In genomic region chr2:163347982-163348842, GRCh38 we compare ENCODE assay signal across 2 cellular contexts.
TF ChIP-seq lines count a peak whose summit lies in the region.

No MANE protein-coding gene starts in this region.

TF ChIP-seq in HEK293, 187 proteins besides CTCF, POLR2A, EP300 and RAD21 (continued from another document and continues in another):
- TF ChIP-seq ZBTB10 (tag by site-specific recombination; IDR thresholded peaks at IDR 0.05) (0 out of 2 replicates have a peak, but pooled peaks have one; percentile 22), ZFP37 (tag by site-specific recombination; IDR thresholded peaks at IDR 0.05) (no peak), MZF1 (tag by site-specific recombination; IDR thresholded peaks at IDR 0.05; ENCODE audit: borderline replicate concordance) (peak; percentile 66; the same call in 1 of the 2 replicates), ZNF521 (tag by site-specific recombination; IDR thresholded peaks at IDR 0.05) (no peak), SP2 (tag by site-specific recombination; IDR thresholded peaks at IDR 0.05) (peak; percentile 60), ZBTB8A (tag by site-specific recombination; IDR thresholded peaks at IDR 0.05) (peak; percentile 21; the same call in 1 of the 2 replicates), ZNF701 (tag by site-specific recombination; IDR thresholded peaks at IDR 0.05) (no peak), SCRT1 (tag by site-specific recombination; IDR thresholded peaks at IDR 0.05; ENCODE audit: borderline replicate concordance) (no peak), GLIS2 (tag by site-specific recombination; IDR thresholded peaks at IDR 0.05) (peak; percentile 69), ZNF768 (tag by site-specific recombination; IDR thresholded peaks at IDR 0.05) (no peak), ZNF596 (tag by site-specific recombination; IDR thresholded peaks at IDR 0.05) (no peak), ZNF560 (tag by site-specific recombination; IDR thresholded peaks at IDR 0.05; ENCODE audit: borderline replicate concordance) (no peak), SP7 (tag by site-specific recombination; IDR thresholded peaks at IDR 0.05) (peak; percentile 78)
- TF ChIP-seq, protein P1, sequence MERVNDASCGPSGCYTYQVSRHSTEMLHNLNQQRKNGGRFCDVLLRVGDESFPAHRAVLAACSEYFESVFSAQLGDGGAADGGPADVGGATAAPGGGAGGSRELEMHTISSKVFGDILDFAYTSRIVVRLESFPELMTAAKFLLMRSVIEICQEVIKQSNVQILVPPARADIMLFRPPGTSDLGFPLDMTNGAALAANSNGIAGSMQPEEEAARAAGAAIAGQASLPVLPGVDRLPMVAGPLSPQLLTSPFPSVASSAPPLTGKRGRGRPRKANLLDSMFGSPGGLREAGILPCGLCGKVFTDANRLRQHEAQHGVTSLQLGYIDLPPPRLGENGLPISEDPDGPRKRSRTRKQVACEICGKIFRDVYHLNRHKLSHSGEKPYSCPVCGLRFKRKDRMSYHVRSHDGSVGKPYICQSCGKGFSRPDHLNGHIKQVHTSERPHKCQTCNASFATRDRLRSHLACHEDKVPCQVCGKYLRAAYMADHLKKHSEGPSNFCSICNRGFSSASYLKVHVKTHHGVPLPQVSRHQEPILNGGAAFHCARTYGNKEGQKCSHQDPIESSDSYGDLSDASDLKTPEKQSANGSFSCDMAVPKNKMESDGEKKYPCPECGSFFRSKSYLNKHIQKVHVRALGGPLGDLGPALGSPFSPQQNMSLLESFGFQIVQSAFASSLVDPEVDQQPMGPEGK (tag by site-specific recombination; IDR thresholded peaks at IDR 0.05): peak; percentile 76
- TF ChIP-seq, protein P2, sequence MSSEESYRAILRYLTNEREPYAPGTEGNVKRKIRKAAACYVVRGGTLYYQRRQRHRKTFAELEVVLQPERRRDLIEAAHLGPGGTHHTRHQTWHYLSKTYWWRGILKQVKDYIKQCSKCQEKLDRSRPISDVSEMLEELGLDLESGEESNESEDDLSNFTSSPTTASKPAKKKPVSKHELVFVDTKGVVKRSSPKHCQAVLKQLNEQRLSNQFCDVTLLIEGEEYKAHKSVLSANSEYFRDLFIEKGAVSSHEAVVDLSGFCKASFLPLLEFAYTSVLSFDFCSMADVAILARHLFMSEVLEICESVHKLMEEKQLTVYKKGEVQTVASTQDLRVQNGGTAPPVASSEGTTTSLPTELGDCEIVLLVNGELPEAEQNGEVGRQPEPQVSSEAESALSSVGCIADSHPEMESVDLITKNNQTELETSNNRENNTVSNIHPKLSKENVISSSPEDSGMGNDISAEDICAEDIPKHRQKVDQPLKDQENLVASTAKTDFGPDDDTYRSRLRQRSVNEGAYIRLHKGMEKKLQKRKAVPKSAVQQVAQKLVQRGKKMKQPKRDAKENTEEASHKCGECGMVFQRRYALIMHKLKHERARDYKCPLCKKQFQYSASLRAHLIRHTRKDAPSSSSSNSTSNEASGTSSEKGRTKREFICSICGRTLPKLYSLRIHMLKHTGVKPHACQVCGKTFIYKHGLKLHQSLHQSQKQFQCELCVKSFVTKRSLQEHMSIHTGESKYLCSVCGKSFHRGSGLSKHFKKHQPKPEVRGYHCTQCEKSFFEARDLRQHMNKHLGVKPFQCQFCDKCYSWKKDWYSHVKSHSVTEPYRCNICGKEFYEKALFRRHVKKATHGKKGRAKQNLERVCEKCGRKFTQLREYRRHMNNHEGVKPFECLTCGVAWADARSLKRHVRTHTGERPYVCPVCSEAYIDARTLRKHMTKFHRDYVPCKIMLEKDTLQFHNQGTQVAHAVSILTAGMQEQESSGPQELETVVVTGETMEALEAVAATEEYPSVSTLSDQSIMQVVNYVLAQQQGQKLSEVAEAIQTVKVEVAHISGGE (tag by site-specific recombination; conservative IDR thresholded peaks at IDR 0.05; ENCODE audit: low read depth): 0 out of 2 replicates have a peak, but pooled peaks have one; percentile 7
- TF ChIP-seq, protein P3, sequence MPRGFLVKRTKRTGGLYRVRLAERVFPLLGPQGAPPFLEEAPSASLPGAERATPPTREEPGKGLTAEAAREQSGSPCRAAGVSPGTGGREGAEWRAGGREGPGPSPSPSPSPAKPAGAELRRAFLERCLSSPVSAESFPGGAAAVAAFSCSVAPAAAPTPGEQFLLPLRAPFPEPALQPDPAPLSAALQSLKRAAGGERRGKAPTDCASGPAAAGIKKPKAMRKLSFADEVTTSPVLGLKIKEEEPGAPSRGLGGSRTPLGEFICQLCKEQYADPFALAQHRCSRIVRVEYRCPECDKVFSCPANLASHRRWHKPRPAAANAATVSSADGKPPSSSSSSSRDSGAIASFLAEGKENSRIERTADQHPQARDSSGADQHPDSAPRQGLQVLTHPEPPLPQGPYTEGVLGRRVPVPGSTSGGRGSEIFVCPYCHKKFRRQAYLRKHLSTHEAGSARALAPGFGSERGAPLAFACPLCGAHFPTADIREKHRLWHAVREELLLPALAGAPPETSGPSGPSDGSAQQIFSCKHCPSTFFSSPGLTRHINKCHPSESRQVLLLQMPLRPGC (tag by site-specific recombination; IDR thresholded peaks at IDR 0.05): peak; percentile 93

TF ChIP-seq in SK-N-SH, 30 proteins besides CTCF, POLR2A, EP300 and RAD21 (continued from another document):
- TF ChIP-seq, protein P4, sequence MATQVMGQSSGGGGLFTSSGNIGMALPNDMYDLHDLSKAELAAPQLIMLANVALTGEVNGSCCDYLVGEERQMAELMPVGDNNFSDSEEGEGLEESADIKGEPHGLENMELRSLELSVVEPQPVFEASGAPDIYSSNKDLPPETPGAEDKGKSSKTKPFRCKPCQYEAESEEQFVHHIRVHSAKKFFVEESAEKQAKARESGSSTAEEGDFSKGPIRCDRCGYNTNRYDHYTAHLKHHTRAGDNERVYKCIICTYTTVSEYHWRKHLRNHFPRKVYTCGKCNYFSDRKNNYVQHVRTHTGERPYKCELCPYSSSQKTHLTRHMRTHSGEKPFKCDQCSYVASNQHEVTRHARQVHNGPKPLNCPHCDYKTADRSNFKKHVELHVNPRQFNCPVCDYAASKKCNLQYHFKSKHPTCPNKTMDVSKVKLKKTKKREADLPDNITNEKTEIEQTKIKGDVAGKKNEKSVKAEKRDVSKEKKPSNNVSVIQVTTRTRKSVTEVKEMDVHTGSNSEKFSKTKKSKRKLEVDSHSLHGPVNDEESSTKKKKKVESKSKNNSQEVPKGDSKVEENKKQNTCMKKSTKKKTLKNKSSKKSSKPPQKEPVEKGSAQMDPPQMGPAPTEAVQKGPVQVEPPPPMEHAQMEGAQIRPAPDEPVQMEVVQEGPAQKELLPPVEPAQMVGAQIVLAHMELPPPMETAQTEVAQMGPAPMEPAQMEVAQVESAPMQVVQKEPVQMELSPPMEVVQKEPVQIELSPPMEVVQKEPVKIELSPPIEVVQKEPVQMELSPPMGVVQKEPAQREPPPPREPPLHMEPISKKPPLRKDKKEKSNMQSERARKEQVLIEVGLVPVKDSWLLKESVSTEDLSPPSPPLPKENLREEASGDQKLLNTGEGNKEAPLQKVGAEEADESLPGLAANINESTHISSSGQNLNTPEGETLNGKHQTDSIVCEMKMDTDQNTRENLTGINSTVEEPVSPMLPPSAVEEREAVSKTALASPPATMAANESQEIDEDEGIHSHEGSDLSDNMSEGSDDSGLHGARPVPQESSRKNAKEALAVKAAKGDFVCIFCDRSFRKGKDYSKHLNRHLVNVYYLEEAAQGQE (IDR thresholded peaks at IDR 0.05; ENCODE audit: low read depth, low read length): no peak
- no peak for TF ChIP-seq MEF2A (IDR thresholded peaks at IDR 0.05; ENCODE audit: borderline replicate concordance, low read depth)
- no peak for TF ChIP-seq JUND (IDR thresholded peaks at IDR 0.05)
- TF ChIP-seq, protein P5, sequence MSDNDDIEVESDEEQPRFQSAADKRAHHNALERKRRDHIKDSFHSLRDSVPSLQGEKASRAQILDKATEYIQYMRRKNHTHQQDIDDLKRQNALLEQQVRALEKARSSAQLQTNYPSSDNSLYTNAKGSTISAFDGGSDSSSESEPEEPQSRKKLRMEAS (IDR thresholded peaks at IDR 0.05; ENCODE audit: low read depth): no peak
- TF ChIP-seq NFIC (IDR thresholded peaks at IDR 0.05; ENCODE audit: borderline replicate concordance): no peak
- no peak for TF ChIP-seq FOSL2 (IDR thresholded peaks at IDR 0.05; ENCODE audit: borderline replicate concordance, low read depth)
- TF ChIP-seq SIN3A (IDR thresholded peaks at IDR 0.05; ENCODE audit: borderline replicate concordance, low read depth, low read length): no peak
